In the genomic region with DNA sequence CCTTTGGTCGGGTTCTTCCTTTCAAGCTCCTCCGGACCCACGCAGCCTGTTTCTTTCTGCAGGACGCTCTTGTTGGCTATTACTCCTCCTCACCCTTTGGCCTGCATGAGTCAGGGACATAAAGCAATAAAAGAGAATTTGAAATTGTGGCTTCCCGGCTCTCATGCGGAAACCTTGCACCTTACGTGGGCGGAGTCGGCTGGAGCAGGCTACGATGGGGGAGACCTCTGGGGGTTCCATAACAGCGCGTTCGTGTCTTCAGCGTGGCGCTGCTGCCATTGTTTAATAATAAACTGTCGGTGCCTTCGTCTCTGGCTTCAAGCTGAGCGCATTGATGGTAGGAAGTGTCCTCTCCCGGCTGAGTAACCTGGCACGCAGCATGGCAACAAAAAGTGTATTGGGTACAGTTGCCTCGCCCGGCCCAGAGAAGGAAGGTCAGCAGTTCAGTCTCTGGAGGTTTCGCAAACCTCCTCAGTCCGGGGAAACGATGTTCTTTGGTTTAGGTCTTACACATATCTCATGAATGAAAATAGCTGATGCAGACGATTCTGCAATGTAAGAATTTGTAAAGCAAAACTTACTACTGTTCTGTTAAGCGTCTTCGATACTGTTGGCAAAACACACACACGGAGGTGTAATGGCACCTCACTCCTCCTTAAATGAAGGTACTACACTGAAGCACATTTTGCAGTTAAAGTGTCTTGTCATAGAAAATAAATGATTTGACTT, we compare ENCODE assay signal across 1 cellular context.
A peak's percentile ranks its signal among the peaks of the same experiment; 100 is the strongest.
TF ChIP-seq lines count a peak whose summit lies in the region.

No MANE protein-coding gene starts in this region.

TF ChIP-seq in GM12878, 131 proteins besides CTCF, POLR2A, EP300 and RAD21 (continued from another document):
- 0 out of 2 replicates have a peak, but pooled peaks have one; percentile 36 for TF ChIP-seq LARP7 (IDR thresholded peaks at IDR 0.05)
- TF ChIP-seq IKZF1 (conservative IDR thresholded peaks at IDR 0.05): peak; percentile 34; the same call in 1 of the 2 replicates
- peak; percentile 5 for TF ChIP-seq MEF2B (IDR thresholded peaks at IDR 0.05; ENCODE audit: partially characterized antibody, poor library complexity, severe bottlenecking)
- TF ChIP-seq, protein P1, sequence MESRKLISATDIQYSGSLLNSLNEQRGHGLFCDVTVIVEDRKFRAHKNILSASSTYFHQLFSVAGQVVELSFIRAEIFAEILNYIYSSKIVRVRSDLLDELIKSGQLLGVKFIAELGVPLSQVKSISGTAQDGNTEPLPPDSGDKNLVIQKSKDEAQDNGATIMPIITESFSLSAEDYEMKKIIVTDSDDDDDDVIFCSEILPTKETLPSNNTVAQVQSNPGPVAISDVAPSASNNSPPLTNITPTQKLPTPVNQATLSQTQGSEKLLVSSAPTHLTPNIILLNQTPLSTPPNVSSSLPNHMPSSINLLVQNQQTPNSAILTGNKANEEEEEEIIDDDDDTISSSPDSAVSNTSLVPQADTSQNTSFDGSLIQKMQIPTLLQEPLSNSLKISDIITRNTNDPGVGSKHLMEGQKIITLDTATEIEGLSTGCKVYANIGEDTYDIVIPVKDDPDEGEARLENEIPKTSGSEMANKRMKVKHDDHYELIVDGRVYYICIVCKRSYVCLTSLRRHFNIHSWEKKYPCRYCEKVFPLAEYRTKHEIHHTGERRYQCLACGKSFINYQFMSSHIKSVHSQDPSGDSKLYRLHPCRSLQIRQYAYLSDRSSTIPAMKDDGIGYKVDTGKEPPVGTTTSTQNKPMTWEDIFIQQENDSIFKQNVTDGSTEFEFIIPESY (IDR thresholded peaks at IDR 0.05): no peak
